ENCODE assay signal across 7 cellular contexts in the genomic region with DNA sequence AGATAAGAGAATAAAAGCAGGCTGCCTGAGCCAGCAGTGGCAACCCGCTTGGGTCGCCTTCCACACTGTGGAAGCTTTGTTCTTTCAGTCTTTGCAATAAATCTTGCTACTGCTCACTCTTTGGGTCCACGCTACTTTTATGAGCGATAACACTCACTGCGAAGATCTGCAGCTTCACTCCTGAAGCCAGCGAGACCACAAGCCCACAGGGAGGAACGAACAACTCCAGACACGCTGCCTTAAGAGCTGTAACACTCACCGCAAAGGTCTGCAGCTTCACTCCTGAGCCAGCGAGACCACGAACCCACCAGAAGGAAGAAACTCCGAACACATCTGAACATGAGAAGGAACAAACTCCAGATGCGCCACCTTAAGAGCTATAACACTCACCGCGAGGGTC. TPM values are rescaled to one million over a fixed set of nuclear protein-coding genes. Genes with fewer than 3 reads are reported as not detected.
"Had no signal": no experiment of that assay in that cellular context is flagged by ENCODE, and none has a peak within 500 bp of the region (broad histone marks: within the 10 kb centered on the region; RNA-seq: fewer than 3 reads in every experiment).

No MANE protein-coding gene starts in this region.

RNA-seq across cellular contexts. Expression of a gene that starts 7.5 kb away (rescaled TPM):
- total RNA-seq: activated B cell treated with CpG ODN at 0.5 μM for 24 hours; activated T-cell treated with anti-CD3 and anti-CD28 coated beads, Interleukin-2, amount 50 U/mL, for 4 hours; activated T-helper 17 cell treated with anti-CD3 and anti-CD28 coated beads, Interleukin-2, amount 50 U/mL, for 72 hours; dermis blood vessel endothelial cell; foreskin keratinocyte; T-helper 2 cell treated with Interferon-gamma antibody and Interleukin-4, amounts not matched to agents 100 ng/mL and 5 ng/mL, for 36 hours had no signal
- polyA plus RNA-seq: aorta, foreskin keratinocyte had no signal
